In the genomic region with DNA sequence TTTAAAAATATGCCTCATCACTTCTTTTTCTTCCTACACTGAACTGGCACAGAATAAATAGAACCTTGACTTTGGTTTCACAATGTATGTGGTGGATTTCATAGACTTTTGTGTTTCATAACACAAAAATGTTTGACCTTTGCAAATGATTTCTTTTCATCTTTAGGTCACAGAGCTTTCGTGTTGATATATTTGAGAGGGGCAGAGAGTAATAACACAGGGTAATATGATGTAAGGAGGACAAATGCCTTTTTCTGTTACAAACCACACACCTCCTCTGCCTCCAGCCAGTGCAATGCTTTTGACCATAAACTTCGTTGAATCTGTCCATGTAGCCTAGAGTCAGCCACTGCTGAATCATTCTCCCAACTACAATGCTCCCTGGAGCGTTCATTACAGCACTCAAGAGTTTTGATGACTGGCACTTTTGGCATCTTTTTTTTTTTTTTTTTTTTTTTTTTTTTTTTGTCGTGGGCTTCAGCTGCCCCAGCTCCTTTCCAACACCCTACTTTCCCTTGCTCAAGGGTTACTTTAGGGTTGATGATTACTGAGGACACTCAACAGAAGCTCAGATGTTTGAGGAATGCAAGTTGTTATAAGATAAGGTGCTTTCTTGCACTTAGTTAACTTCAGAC, we compare ENCODE assay signal across 10 cellular contexts. TPM values are rescaled to one million over a fixed set of nuclear protein-coding genes. Genes with fewer than 3 reads are reported as not detected.
A peak's percentile ranks its signal among the peaks of the same experiment; 100 is the strongest.
DNase-seq lines count a peak whose midpoint lies in the region; ATAC-seq, FAIRE-seq and TF ChIP-seq lines count a peak whose summit lies in the region.
"Had no signal": no experiment of that assay in that cellular context is flagged by ENCODE, and none has a peak within 500 bp of the region (broad histone marks: within the 10 kb centered on the region; RNA-seq: fewer than 3 reads in every experiment).

No MANE protein-coding gene starts in this region.

- H3K4me3 ChIP-seq in fibroblast of mammary gland (ENCODE audit: control insufficient read depth, low read depth, low read length) (no peak overlapping the region), skeletal muscle cell (ENCODE audit: low read depth, low read length) (no peak overlapping the region), H7 (ENCODE audit: insufficient read depth, low read depth, low read length) (no peak overlapping the region), Karpas-422 (ENCODE audit: low read length) (no peak overlapping the region), GM23338 (no peak overlapping the region)

- H3K36me3 Mint-ChIP-seq in GM23338 (ENCODE audit: low read depth), result no peaks in the 10 kb centered on the region

- H3K4me1 Mint-ChIP-seq in GM23338, result no peaks in the 10 kb centered on the region

- no peaks in the 10 kb centered on the region for H3F3A ChIP-seq in GM23338 (replicated peaks; ENCODE audit: low read depth)

- H3K9ac ChIP-seq in Karpas-422 (ENCODE audit: low read length), result no peak overlapping the region

- H3K27ac ChIP-seq in Karpas-422 (ENCODE audit: low read length) (no peak overlapping the region), GM23338 (ENCODE audit: low read depth) (no peak overlapping the region)

- no peaks in the 10 kb centered on the region for H3K79me2 ChIP-seq in Karpas-422 (ENCODE audit: low read length)
- no peaks in the 10 kb centered on the region for H3K79me2 ChIP-seq in GM23338 (replicated peaks; ENCODE audit: insufficient read depth)

- no peak for ATAC-seq in HG03097 (IDR thresholded peaks at IDR 0.05; ENCODE audit: low FRiP score, unreplicated experiment)
- no peak for ATAC-seq in GM23338

- no peaks in the 10 kb centered on the region for H3K4me1 ChIP-seq in Karpas-422 (ENCODE audit: low read length)
- H3K4me1 ChIP-seq in GM23338 (ENCODE audit: insufficient read depth), result no peaks in the 10 kb centered on the region

- H3K27me3 Mint-ChIP-seq in GM23338 (ENCODE audit: insufficient read depth, low read depth, poor library complexity), result no peaks in the 10 kb centered on the region

- FAIRE-seq in RCC 7860 (lab: Jason Lieb, UNC), result peak; percentile 95

- DNase-seq in H4 (ENCODE audit: low spot score) (peak; percentile 92), RCC 7860 (ENCODE audit: low spot score) (peak; percentile 94), fibroblast of mammary gland (ENCODE audit: low read depth) (peak; percentile 96), skeletal muscle cell (ENCODE audit: low read depth) (peak; percentile 86), H7 (no peak), Karpas-422 (no peak), GM23338 (ENCODE audit: low spot score) (no peak)
- DNase-seq: activated CD4-positive, alpha-beta T cell treated with anti-CD3 and anti-CD28 coated beads, Interleukin-2, amount 50 U/mL, for 48 hours; NCI-H2107 had no signal

- no peaks in the 10 kb centered on the region for H3K9me2 ChIP-seq in Karpas-422 (replicated peaks; ENCODE audit: insufficient read depth, low read length)
- H3K9me2 ChIP-seq in GM23338 (ENCODE audit: insufficient read depth), result no peaks in the 10 kb centered on the region

- H2AFZ ChIP-seq in Karpas-422 (ENCODE audit: low read length) (no peak overlapping the region), GM23338 (no peak overlapping the region)

- H3K27me3 ChIP-seq in H7 (ENCODE audit: control insufficient read depth, insufficient read depth, low read length) (no peaks in the 10 kb centered on the region), Karpas-422 (ENCODE audit: low read length) (no peaks in the 10 kb centered on the region), GM23338 (ENCODE audit: insufficient read depth) (no peaks in the 10 kb centered on the region)

- H3K4me3 Mint-ChIP-seq in GM23338, result no peak overlapping the region

- H3K4me2 ChIP-seq in Karpas-422 (ENCODE audit: low read depth, low read length, poor library complexity, severe bottlenecking) (no peak overlapping the region), GM23338 (no peak overlapping the region)

- no peaks in the 10 kb centered on the region for H4K20me1 ChIP-seq in Karpas-422 (ENCODE audit: insufficient read depth, low read depth, low read length)
- no peaks in the 10 kb centered on the region for H4K20me1 ChIP-seq in GM23338 (replicated peaks; ENCODE audit: insufficient read depth)

- H3K36me3 ChIP-seq in H7 (replicated peaks; ENCODE audit: control insufficient read depth, insufficient read depth, low read length) (no peaks in the 10 kb centered on the region), Karpas-422 (ENCODE audit: insufficient read depth, low read length) (no peaks in the 10 kb centered on the region), GM23338 (ENCODE audit: insufficient read depth) (no peaks in the 10 kb centered on the region)

- no peaks in the 10 kb centered on the region for H3K9me3 Mint-ChIP-seq in GM23338

- TF ChIP-seq CTCF in fibroblast of mammary gland (conservative IDR thresholded peaks at IDR 0.05; ENCODE audit: control insufficient read depth, insufficient read depth, low read depth, low read length) (no peak), GM23338 (conservative IDR thresholded peaks at IDR 0.05; ENCODE audit: low read depth in 2 of 2) (no peak)

- H3K27ac Mint-ChIP-seq in GM23338, result no peak overlapping the region

- no peaks in the 10 kb centered on the region for H3K9me3 ChIP-seq in Karpas-422 (ENCODE audit: low read length)

TF ChIP-seq in GM23338, 12 proteins besides CTCF, POLR2A, EP300 and RAD21 (continues in another document):
- no peak for TF ChIP-seq ZNF331 (CRISPR knock-in tag; IDR thresholded peaks at IDR 0.05; ENCODE audit: low read depth)
- TF ChIP-seq ZNF114 (CRISPR knock-in tag; IDR thresholded peaks at IDR 0.05), result no peak
- TF ChIP-seq CREB1 (CRISPR knock-in tag; IDR thresholded peaks at IDR 0.05; ENCODE audit: low read depth), result no peak
- TF ChIP-seq STAT1 (IDR thresholded peaks at IDR 0.05; ENCODE audit: unreplicated experiment), result no peak
- TF ChIP-seq, protein P1, sequence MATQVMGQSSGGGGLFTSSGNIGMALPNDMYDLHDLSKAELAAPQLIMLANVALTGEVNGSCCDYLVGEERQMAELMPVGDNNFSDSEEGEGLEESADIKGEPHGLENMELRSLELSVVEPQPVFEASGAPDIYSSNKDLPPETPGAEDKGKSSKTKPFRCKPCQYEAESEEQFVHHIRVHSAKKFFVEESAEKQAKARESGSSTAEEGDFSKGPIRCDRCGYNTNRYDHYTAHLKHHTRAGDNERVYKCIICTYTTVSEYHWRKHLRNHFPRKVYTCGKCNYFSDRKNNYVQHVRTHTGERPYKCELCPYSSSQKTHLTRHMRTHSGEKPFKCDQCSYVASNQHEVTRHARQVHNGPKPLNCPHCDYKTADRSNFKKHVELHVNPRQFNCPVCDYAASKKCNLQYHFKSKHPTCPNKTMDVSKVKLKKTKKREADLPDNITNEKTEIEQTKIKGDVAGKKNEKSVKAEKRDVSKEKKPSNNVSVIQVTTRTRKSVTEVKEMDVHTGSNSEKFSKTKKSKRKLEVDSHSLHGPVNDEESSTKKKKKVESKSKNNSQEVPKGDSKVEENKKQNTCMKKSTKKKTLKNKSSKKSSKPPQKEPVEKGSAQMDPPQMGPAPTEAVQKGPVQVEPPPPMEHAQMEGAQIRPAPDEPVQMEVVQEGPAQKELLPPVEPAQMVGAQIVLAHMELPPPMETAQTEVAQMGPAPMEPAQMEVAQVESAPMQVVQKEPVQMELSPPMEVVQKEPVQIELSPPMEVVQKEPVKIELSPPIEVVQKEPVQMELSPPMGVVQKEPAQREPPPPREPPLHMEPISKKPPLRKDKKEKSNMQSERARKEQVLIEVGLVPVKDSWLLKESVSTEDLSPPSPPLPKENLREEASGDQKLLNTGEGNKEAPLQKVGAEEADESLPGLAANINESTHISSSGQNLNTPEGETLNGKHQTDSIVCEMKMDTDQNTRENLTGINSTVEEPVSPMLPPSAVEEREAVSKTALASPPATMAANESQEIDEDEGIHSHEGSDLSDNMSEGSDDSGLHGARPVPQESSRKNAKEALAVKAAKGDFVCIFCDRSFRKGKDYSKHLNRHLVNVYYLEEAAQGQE (IDR thresholded peaks at IDR 0.05; ENCODE audit: unreplicated experiment), result no peak
- no peak for TF ChIP-seq EZH2phosphoT487 (IDR thresholded peaks at IDR 0.05; ENCODE audit: unreplicated experiment)
- no peak for TF ChIP-seq POLR2AphosphoS5 (IDR thresholded peaks at IDR 0.05; ENCODE audit: low read depth)
- TF ChIP-seq JUNB (IDR thresholded peaks at IDR 0.05; ENCODE audit: unreplicated experiment), result no peak
- no peak for TF ChIP-seq EZH2 (IDR thresholded peaks at IDR 0.05; ENCODE audit: low read depth, unreplicated experiment)
- no peak for TF ChIP-seq NANOG (IDR thresholded peaks at IDR 0.05; ENCODE audit: borderline replicate concordance)

RNA-seq across cellular contexts. Expression of a gene that starts 11.4 kb away (rescaled TPM):
- total RNA-seq in H4 (2014; rRNA removed; shearing (Covaris generic)), result 121 and 134 TPM in 2 replicates
- not detected in 2 replicates for total RNA-seq in H7 (2014; rRNA removed; shearing (Covaris generic))
- total RNA-seq in Karpas-422 (2014; rRNA removed; shearing (Covaris generic); ENCODE audit: low replicate concordance), result 27.2 and 47.9 TPM in 2 replicates
- total RNA-seq in GM23338 (2014; rRNA removed; shearing (Covaris generic)), result 24.0 and 24.3 TPM in 2 replicates
- 13.1 and 15.9 TPM in 2 replicates for polyA plus RNA-seq in GM23338 (2016; fragmentation: Nextera tagmentation; extraction: Ambion mirVana)

Comparison
In these comparisons a context has a peak if more than half of its experiments do, and no peak if none do; other contexts are left out.
1. DNase-seq: peak in H4 (single experiment), RCC 7860 (single experiment), fibroblast of mammary gland (single experiment) and skeletal muscle cell (single experiment); none in H7 (single experiment), Karpas-422 (single experiment) and GM23338 (single experiment).
2. RNA of a gene that starts 11.4 kb away (total RNA-seq): 121 to 134 TPM in H4, 27.2 to 47.9 TPM in Karpas-422 and 24.0 to 24.3 TPM in GM23338; not detected in H7; every median in the first group is over 10 times any median in the second.